1 cellular context compared by ENCODE assay signal in genomic region chr3:13557417-13557816, GRCh38.
TF ChIP-seq lines count a peak whose summit lies in the region.

No MANE protein-coding gene starts in this region.

TF ChIP-seq in HepG2, 621 proteins besides CTCF, POLR2A, EP300 and RAD21:
- TF ChIP-seq ZNF329 (CRISPR knock-in tag; IDR thresholded peaks at IDR 0.05; ENCODE audit: low read depth) (peak; percentile 79), ZNF234 (CRISPR knock-in tag; conservative IDR thresholded peaks at IDR 0.05) (no peak), ZNF318 (CRISPR knock-in tag; IDR thresholded peaks at IDR 0.05) (no peak)
TF ChIP-seq in HepG2: peak in this region for 1.
